Comparison of ENCODE assay signal across 1 cellular context in genomic region chr12:109571773-109572505, GRCh38.
TF ChIP-seq lines count a peak whose summit lies in the region.

No MANE protein-coding gene starts in this region.

TF ChIP-seq in A549, 52 proteins besides CTCF, POLR2A, EP300 and RAD21:
- TF ChIP-seq RFX5 (IDR thresholded peaks at IDR 0.05) (no peak), HMGXB4 (CRISPR knock-in tag; IDR thresholded peaks at IDR 0.05; ENCODE audit: borderline replicate concordance) (no peak), NR3C1 (IDR thresholded peaks at IDR 0.05) (no peak), CEBPB (IDR thresholded peaks at IDR 0.05) (no peak), RARB (CRISPR knock-in tag; IDR thresholded peaks at IDR 0.05) (no peak), HEYL (CRISPR knock-in tag; IDR thresholded peaks at IDR 0.05) (no peak), ATOH8 (CRISPR knock-in tag; IDR thresholded peaks at IDR 0.05; ENCODE audit: low read depth) (no peak), ZFP36 (IDR thresholded peaks at IDR 0.05; ENCODE audit: borderline replicate concordance, partially characterized antibody) (no peak), FOSL2 (IDR thresholded peaks at IDR 0.05) (no peak), FOSL2 (CRISPR knock-in tag; IDR thresholded peaks at IDR 0.05) (no peak), HOXB5 (CRISPR knock-in tag; IDR thresholded peaks at IDR 0.05) (no peak), EHMT2 (IDR thresholded peaks at IDR 0.05; ENCODE audit: low read depth) (no peak)
- TF ChIP-seq, protein P1, sequence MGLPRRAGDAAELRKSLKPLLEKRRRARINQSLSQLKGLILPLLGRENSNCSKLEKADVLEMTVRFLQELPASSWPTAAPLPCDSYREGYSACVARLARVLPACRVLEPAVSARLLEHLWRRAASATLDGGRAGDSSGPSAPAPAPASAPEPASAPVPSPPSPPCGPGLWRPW (IDR thresholded peaks at IDR 0.05), result no peak
- TF ChIP-seq, protein P2, sequence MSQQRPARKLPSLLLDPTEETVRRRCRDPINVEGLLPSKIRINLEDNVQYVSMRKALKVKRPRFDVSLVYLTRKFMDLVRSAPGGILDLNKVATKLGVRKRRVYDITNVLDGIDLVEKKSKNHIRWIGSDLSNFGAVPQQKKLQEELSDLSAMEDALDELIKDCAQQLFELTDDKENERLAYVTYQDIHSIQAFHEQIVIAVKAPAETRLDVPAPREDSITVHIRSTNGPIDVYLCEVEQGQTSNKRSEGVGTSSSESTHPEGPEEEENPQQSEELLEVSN (IDR thresholded peaks at IDR 0.05; ENCODE audit: borderline replicate concordance, low read depth), result no peak
- TF ChIP-seq, protein P3, sequence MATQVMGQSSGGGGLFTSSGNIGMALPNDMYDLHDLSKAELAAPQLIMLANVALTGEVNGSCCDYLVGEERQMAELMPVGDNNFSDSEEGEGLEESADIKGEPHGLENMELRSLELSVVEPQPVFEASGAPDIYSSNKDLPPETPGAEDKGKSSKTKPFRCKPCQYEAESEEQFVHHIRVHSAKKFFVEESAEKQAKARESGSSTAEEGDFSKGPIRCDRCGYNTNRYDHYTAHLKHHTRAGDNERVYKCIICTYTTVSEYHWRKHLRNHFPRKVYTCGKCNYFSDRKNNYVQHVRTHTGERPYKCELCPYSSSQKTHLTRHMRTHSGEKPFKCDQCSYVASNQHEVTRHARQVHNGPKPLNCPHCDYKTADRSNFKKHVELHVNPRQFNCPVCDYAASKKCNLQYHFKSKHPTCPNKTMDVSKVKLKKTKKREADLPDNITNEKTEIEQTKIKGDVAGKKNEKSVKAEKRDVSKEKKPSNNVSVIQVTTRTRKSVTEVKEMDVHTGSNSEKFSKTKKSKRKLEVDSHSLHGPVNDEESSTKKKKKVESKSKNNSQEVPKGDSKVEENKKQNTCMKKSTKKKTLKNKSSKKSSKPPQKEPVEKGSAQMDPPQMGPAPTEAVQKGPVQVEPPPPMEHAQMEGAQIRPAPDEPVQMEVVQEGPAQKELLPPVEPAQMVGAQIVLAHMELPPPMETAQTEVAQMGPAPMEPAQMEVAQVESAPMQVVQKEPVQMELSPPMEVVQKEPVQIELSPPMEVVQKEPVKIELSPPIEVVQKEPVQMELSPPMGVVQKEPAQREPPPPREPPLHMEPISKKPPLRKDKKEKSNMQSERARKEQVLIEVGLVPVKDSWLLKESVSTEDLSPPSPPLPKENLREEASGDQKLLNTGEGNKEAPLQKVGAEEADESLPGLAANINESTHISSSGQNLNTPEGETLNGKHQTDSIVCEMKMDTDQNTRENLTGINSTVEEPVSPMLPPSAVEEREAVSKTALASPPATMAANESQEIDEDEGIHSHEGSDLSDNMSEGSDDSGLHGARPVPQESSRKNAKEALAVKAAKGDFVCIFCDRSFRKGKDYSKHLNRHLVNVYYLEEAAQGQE (IDR thresholded peaks at IDR 0.05), result no peak
